1 cellular context compared by ENCODE assay signal in the genomic region with DNA sequence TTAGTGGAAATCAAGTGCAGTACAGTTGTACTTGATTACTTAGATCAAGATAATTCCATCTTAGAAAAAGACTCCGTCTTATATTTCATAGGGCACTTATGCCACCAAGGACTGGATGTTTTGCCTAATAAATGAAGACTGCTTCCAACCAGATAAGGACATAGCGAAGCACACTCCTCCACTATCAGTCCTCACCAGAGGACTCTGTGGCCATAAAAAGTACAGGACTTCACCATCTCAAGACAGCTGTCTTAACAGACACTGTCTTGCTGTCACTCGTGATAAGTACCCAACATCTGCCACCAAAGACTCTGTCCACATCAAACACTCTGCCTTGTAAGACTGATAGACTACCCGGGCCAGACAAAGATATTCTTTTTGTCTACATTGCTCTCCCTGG.
TF ChIP-seq lines count a peak whose summit lies in the region.

No MANE protein-coding gene starts in this region.

TF ChIP-seq in K562, 482 proteins besides CTCF, POLR2A, EP300 and RAD21 (continued from another document and continues in another):
- no peak for TF ChIP-seq ELK3 (CRISPR knock-in tag; IDR thresholded peaks at IDR 0.05)
- peak; percentile 73 for TF ChIP-seq NCOR1 (IDR thresholded peaks at IDR 0.05)
- no peak for TF ChIP-seq FOXA1 (IDR thresholded peaks at IDR 0.05; ENCODE audit: borderline replicate concordance)
- no peak for TF ChIP-seq TBL1XR1 (IDR thresholded peaks at IDR 0.05; ENCODE audit: low read length in 2 of 2)
- peak; percentile 69 for TF ChIP-seq CXXC5 (CRISPR knock-in tag; IDR thresholded peaks at IDR 0.05)
- TF ChIP-seq SMAD3 (CRISPR knock-in tag; conservative IDR thresholded peaks at IDR 0.05) = no peak
- no peak for TF ChIP-seq HLTF (IDR thresholded peaks at IDR 0.05)
- no peak for TF ChIP-seq ZNF668 (CRISPR knock-in tag; IDR thresholded peaks at IDR 0.05)
- TF ChIP-seq NCOA2 (IDR thresholded peaks at IDR 0.05; ENCODE audit: partially characterized antibody in 2 of 2) = no peak
- no peak for TF ChIP-seq ZFP30 (CRISPR knock-in tag; IDR thresholded peaks at IDR 0.05; ENCODE audit: borderline replicate concordance)
- TF ChIP-seq CBFA2T3 (IDR thresholded peaks at IDR 0.05) = peak; percentile 91
- no peak for TF ChIP-seq SMARCE1 (IDR thresholded peaks at IDR 0.05)
- TF ChIP-seq CBFA2T2 (conservative IDR thresholded peaks at IDR 0.05) = peak; percentile 90
- no peak for TF ChIP-seq KLF1 (tag; IDR thresholded peaks at IDR 0.05)
- TF ChIP-seq, protein P1, sequence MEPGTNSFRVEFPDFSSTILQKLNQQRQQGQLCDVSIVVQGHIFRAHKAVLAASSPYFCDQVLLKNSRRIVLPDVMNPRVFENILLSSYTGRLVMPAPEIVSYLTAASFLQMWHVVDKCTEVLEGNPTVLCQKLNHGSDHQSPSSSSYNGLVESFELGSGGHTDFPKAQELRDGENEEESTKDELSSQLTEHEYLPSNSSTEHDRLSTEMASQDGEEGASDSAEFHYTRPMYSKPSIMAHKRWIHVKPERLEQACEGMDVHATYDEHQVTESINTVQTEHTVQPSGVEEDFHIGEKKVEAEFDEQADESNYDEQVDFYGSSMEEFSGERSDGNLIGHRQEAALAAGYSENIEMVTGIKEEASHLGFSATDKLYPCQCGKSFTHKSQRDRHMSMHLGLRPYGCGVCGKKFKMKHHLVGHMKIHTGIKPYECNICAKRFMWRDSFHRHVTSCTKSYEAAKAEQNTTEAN (CRISPR knock-in tag; IDR thresholded peaks at IDR 0.05) = no peak
- no peak for TF ChIP-seq SRSF9 (IDR thresholded peaks at IDR 0.05; ENCODE audit: borderline replicate concordance, low read depth, low read length)
- no peak for TF ChIP-seq ZNF354B (CRISPR knock-in tag; IDR thresholded peaks at IDR 0.05)
- no peak for TF ChIP-seq KLF10 (CRISPR knock-in tag; IDR thresholded peaks at IDR 0.05)
- TF ChIP-seq TFAM (CRISPR knock-in tag; conservative IDR thresholded peaks at IDR 0.05) = no peak
- no peak for TF ChIP-seq SMARCB1 (IDR thresholded peaks at IDR 0.05; ENCODE audit: insufficient read length, low read depth)
- TF ChIP-seq FOXP1 (CRISPR knock-in tag; IDR thresholded peaks at IDR 0.05) = no peak
- no peak for TF ChIP-seq GATA2 (CRISPR knock-in tag; IDR thresholded peaks at IDR 0.05)
- no peak for TF ChIP-seq ZNF280B (CRISPR knock-in tag; IDR thresholded peaks at IDR 0.05)
- peak; percentile 40 to 55; a peak in 3 of 4 replicates for TF ChIP-seq TRIM24 (IDR thresholded peaks at IDR 0.05)
- no peak for TF ChIP-seq CCNT2 (IDR thresholded peaks at IDR 0.05; ENCODE audit: borderline replicate concordance, extremely low read depth, insufficient read length, low read depth, low read length)
- no peak for TF ChIP-seq HDAC2 (IDR thresholded peaks at IDR 0.05)
- TF ChIP-seq TAL1 (IDR thresholded peaks at IDR 0.05) = peak; percentile 87
- TF ChIP-seq ZNF23 (CRISPR knock-in tag; IDR thresholded peaks at IDR 0.05) = 0 out of 2 replicates have a peak, but pooled peaks have one; percentile 24
- no peak for TF ChIP-seq TCF7 (IDR thresholded peaks at IDR 0.05; ENCODE audit: borderline replicate concordance)
- TF ChIP-seq ESRRA (IDR thresholded peaks at IDR 0.05; ENCODE audit: borderline replicate concordance, low read depth) = no peak
- no peak for TF ChIP-seq GTF2F1 (IDR thresholded peaks at IDR 0.05; ENCODE audit: low read depth, low read length)
- TF ChIP-seq STAT5A (IDR thresholded peaks at IDR 0.05; ENCODE audit: borderline replicate concordance, low read length) = peak; percentile 26; the same call in 1 of the 2 replicates
- TF ChIP-seq, protein P2, sequence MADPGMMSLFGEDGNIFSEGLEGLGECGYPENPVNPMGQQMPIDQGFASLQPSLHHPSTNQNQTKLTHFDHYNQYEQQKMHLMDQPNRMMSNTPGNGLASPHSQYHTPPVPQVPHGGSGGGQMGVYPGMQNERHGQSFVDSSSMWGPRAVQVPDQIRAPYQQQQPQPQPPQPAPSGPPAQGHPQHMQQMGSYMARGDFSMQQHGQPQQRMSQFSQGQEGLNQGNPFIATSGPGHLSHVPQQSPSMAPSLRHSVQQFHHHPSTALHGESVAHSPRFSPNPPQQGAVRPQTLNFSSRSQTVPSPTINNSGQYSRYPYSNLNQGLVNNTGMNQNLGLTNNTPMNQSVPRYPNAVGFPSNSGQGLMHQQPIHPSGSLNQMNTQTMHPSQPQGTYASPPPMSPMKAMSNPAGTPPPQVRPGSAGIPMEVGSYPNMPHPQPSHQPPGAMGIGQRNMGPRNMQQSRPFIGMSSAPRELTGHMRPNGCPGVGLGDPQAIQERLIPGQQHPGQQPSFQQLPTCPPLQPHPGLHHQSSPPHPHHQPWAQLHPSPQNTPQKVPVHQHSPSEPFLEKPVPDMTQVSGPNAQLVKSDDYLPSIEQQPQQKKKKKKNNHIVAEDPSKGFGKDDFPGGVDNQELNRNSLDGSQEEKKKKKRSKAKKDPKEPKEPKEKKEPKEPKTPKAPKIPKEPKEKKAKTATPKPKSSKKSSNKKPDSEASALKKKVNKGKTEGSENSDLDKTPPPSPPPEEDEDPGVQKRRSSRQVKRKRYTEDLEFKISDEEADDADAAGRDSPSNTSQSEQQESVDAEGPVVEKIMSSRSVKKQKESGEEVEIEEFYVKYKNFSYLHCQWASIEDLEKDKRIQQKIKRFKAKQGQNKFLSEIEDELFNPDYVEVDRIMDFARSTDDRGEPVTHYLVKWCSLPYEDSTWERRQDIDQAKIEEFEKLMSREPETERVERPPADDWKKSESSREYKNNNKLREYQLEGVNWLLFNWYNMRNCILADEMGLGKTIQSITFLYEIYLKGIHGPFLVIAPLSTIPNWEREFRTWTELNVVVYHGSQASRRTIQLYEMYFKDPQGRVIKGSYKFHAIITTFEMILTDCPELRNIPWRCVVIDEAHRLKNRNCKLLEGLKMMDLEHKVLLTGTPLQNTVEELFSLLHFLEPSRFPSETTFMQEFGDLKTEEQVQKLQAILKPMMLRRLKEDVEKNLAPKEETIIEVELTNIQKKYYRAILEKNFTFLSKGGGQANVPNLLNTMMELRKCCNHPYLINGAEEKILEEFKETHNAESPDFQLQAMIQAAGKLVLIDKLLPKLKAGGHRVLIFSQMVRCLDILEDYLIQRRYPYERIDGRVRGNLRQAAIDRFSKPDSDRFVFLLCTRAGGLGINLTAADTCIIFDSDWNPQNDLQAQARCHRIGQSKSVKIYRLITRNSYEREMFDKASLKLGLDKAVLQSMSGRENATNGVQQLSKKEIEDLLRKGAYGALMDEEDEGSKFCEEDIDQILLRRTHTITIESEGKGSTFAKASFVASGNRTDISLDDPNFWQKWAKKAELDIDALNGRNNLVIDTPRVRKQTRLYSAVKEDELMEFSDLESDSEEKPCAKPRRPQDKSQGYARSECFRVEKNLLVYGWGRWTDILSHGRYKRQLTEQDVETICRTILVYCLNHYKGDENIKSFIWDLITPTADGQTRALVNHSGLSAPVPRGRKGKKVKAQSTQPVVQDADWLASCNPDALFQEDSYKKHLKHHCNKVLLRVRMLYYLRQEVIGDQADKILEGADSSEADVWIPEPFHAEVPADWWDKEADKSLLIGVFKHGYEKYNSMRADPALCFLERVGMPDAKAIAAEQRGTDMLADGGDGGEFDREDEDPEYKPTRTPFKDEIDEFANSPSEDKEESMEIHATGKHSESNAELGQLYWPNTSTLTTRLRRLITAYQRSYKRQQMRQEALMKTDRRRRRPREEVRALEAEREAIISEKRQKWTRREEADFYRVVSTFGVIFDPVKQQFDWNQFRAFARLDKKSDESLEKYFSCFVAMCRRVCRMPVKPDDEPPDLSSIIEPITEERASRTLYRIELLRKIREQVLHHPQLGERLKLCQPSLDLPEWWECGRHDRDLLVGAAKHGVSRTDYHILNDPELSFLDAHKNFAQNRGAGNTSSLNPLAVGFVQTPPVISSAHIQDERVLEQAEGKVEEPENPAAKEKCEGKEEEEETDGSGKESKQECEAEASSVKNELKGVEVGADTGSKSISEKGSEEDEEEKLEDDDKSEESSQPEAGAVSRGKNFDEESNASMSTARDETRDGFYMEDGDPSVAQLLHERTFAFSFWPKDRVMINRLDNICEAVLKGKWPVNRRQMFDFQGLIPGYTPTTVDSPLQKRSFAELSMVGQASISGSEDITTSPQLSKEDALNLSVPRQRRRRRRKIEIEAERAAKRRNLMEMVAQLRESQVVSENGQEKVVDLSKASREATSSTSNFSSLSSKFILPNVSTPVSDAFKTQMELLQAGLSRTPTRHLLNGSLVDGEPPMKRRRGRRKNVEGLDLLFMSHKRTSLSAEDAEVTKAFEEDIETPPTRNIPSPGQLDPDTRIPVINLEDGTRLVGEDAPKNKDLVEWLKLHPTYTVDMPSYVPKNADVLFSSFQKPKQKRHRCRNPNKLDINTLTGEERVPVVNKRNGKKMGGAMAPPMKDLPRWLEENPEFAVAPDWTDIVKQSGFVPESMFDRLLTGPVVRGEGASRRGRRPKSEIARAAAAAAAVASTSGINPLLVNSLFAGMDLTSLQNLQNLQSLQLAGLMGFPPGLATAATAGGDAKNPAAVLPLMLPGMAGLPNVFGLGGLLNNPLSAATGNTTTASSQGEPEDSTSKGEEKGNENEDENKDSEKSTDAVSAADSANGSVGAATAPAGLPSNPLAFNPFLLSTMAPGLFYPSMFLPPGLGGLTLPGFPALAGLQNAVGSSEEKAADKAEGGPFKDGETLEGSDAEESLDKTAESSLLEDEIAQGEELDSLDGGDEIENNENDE (IDR thresholded peaks at IDR 0.05; ENCODE audit: low read depth, low read length) = no peak
- peak; percentile 88 for TF ChIP-seq ZNF644 (tag; IDR thresholded peaks at IDR 0.05; ENCODE audit: low read depth)
- no peak for TF ChIP-seq EP400 (IDR thresholded peaks at IDR 0.05)
- no peak for TF ChIP-seq FOXP4 (CRISPR knock-in tag; IDR thresholded peaks at IDR 0.05; ENCODE audit: borderline replicate concordance)
- TF ChIP-seq KAT2B (IDR thresholded peaks at IDR 0.05; ENCODE audit: low read depth, low read length) = no peak
- TF ChIP-seq ZC3H11A (IDR thresholded peaks at IDR 0.05; ENCODE audit: low read depth, low read length) = no peak
- TF ChIP-seq SUPT5H (IDR thresholded peaks at IDR 0.05) = no peak
- TF ChIP-seq, protein P3, sequence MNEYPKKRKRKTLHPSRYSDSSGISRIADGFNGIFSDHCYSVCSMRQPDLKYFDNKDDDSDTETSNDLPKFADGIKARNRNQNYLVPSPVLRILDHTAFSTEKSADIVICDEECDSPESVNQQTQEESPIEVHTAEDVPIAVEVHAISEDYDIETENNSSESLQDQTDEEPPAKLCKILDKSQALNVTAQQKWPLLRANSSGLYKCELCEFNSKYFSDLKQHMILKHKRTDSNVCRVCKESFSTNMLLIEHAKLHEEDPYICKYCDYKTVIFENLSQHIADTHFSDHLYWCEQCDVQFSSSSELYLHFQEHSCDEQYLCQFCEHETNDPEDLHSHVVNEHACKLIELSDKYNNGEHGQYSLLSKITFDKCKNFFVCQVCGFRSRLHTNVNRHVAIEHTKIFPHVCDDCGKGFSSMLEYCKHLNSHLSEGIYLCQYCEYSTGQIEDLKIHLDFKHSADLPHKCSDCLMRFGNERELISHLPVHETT (CRISPR knock-in tag; conservative IDR thresholded peaks at IDR 0.05 in 1 of 2, IDR thresholded peaks at IDR 0.05 in 1 of 2) = peak in 1 of 2 experiments; percentile 62; a peak in 2 of 4 replicates
- TF ChIP-seq CCAR2 (IDR thresholded peaks at IDR 0.05; ENCODE audit: low read depth, low read length) = no peak
- TF ChIP-seq NFIC (IDR thresholded peaks at IDR 0.05) = peak; percentile 61
- peak; percentile 79 for TF ChIP-seq ARID1B (IDR thresholded peaks at IDR 0.05)
- TF ChIP-seq MAX (CRISPR knock-in tag; IDR thresholded peaks at IDR 0.05) = no peak
- TF ChIP-seq NFXL1 (CRISPR knock-in tag; IDR thresholded peaks at IDR 0.05) = no peak
- TF ChIP-seq U2AF2 (optimal IDR thresholded peaks at IDR 0.05; ENCODE audit: low read depth, low read length) = no peak
- TF ChIP-seq ZNF280A (IDR thresholded peaks at IDR 0.05; ENCODE audit: low read depth, partially characterized antibody) = no peak
- no peak for TF ChIP-seq ZNF232 (CRISPR knock-in tag; IDR thresholded peaks at IDR 0.05)
